Comparison of ENCODE assay signal across 8 cellular contexts in genomic region chr11:2077061-2077802, GRCh38.
DNase-seq lines count a peak whose midpoint lies in the region; FAIRE-seq and TF ChIP-seq lines count a peak whose summit lies in the region.

No MANE protein-coding gene starts in this region.

- H3K4me3 ChIP-seq in AG10803 (ENCODE audit: low read length) = no peak overlapping the region

- FAIRE-seq in islet of Langerhans (lab: Jason Lieb, UNC) = peak; percentile 94
- no peak for FAIRE-seq in urothelium cell line (lab: Jason Lieb, UNC)

- no peak for TF ChIP-seq CTCF in AG10803 (conservative IDR thresholded peaks at IDR 0.05; ENCODE audit: low read length)

- DNase-seq in AG10803 (ENCODE audit: low read depth) = peak; percentile 55
- peak; percentile 82 for DNase-seq in HT1080 (ENCODE audit: low read depth)
- peak; percentile 23 for DNase-seq in activated naive CD4-positive, alpha-beta T cell treated with anti-CD3 and anti-CD28 coated beads, Interleukin-2, amount 50 U/mL, for 16 hours
- no peak for DNase-seq in SIG-M5 treated with dmso at 0.1 percent for 504 hours (lab: John Stamatoyannopoulos, UW; ENCODE audit: unreplicated experiment)
- DNase-seq in urothelium cell line (ENCODE audit: low spot score) = no peak
- DNase-seq in T1000 (lab: John Stamatoyannopoulos, UW) = no peak
- no peak for DNase-seq in NCI-H1694 treated with DMSO at 0.1 percent for 48 hours (lab: John Stamatoyannopoulos, UW)

Comparison
In these comparisons a context has a peak if more than half of its experiments do, and no peak if none do; other contexts are left out.
1. DNase-seq: peak in AG10803 (single experiment), HT1080 (single experiment) and activated naive CD4-positive, alpha-beta T cell treated with anti-CD3 and anti-CD28 coated beads, Interleukin-2, amount 50 U/mL, for 16 hours (single experiment); none in SIG-M5 treated with dmso at 0.1 percent for 504 hours (single experiment), urothelium cell line (single experiment), T1000 (single experiment) and NCI-H1694 treated with DMSO at 0.1 percent for 48 hours (single experiment).